21 cellular contexts compared by ENCODE assay signal in genomic region chr3:40921251-40921650, GRCh38.
DNase-seq lines count a peak whose midpoint lies in the region; ATAC-seq, FAIRE-seq and TF ChIP-seq lines count a peak whose summit lies in the region.
"Had no signal": no experiment of that assay in that cellular context is flagged by ENCODE, and none has a peak within 500 bp of the region (broad histone marks: within the 10 kb centered on the region; RNA-seq: fewer than 3 reads in every experiment).

No MANE protein-coding gene starts in this region.

- no peak overlapping the region for H3K27ac Mint-ChIP-seq in HFFc6
- H3K27ac Mint-ChIP-seq in WTC11, result no peak overlapping the region
- H3K27ac Mint-ChIP-seq in natural killer cell treated with Interleukin-12 subunit alpha and Interleukin-12 subunit beta and Interleukin-15 and Interleukin-18, amount 100 ng/mL, for 72 hours, result no peak overlapping the region
- H3K27ac Mint-ChIP-seq: B cell; CD4-positive, CD25-positive, alpha-beta regulatory T cell; CD8-positive, alpha-beta T cell; H9 had no signal

- H3K9me3 ChIP-seq in K562 (replicated peaks; ENCODE audit: control insufficient read depth, insufficient read depth, low read depth, low read length), result no peaks in the 10 kb centered on the region
- no peaks in the 10 kb centered on the region for H3K9me3 ChIP-seq in osteoblast (ENCODE audit: low read depth, low read length)
- H3K9me3 ChIP-seq: Caco-2 had no signal

- no peak for DNase-seq in HFFc6
- no peak for DNase-seq in K562 (ENCODE audit: extremely low read depth in 1 of 4, low spot score in 3 of 4)
- DNase-seq in choroid plexus epithelial cell (ENCODE audit: low read depth), result no peak
- no peak for DNase-seq in osteoblast (ENCODE audit: insufficient read length, low spot score, missing footprints)
- DNase-seq in Right ventricle myocardium superior, result no peak
- DNase-seq in activated CD8-positive, alpha-beta memory T cell treated with anti-CD3 and anti-CD28 coated beads, Interleukin-2, amount 50 U/mL, for 48 hours, result no peak
- no peak for DNase-seq in WTC11 (ENCODE audit: low spot score)
- no peak for DNase-seq in natural killer cell treated with Interleukin-12 subunit alpha and Interleukin-12 subunit beta and Interleukin-15 and Interleukin-18, amount 100 ng/mL, for 72 hours (ENCODE audit: low spot score)
- DNase-seq: Caco-2; CD4-positive, CD25-positive, alpha-beta regulatory T cell; CD8-positive, alpha-beta T cell; DMS153; DND-41; GM23248; H9 had no signal

- peak; percentile 12; the same call in 1 of the 2 replicates for TF ChIP-seq CTCF in HFFc6 (IDR thresholded peaks at IDR 0.05)
- TF ChIP-seq CTCF in K562 (IDR thresholded peaks at IDR 0.05 in 2 of 3, conservative IDR thresholded peaks at IDR 0.05 in 1 of 3; ENCODE audit: insufficient read depth in 2 of 3, low read depth in 1 of 3, low read length in 3 of 3), result peak in 2 of 3 experiments; percentile 13 to 33; a peak in 2 of 6 replicates
- peak; percentile 11 for TF ChIP-seq CTCF in choroid plexus epithelial cell (conservative IDR thresholded peaks at IDR 0.05; ENCODE audit: low read depth, low read length)
- TF ChIP-seq CTCF in osteoblast (IDR thresholded peaks at IDR 0.05; ENCODE audit: extremely low read depth, low read depth, low read length), result peak; percentile 46
- no peak for TF ChIP-seq CTCF in WTC11 (IDR thresholded peaks at IDR 0.05)

- H3K36me3 Mint-ChIP-seq in HFFc6 (ENCODE audit: low read depth) (0 out of 2 replicates have a peak, but pooled peaks cover 4% of the 10 kb centered on the region), WTC11 (peaks cover 4% of the 10 kb centered on the region)
- no peaks in the 10 kb centered on the region for H3K36me3 Mint-ChIP-seq in natural killer cell treated with Interleukin-12 subunit alpha and Interleukin-12 subunit beta and Interleukin-15 and Interleukin-18, amount 100 ng/mL, for 72 hours
- H3K36me3 Mint-ChIP-seq: CD4-positive, CD25-positive, alpha-beta regulatory T cell; CD8-positive, alpha-beta T cell had no signal

- no peaks in the 10 kb centered on the region for H3K9me1 ChIP-seq in K562 (ENCODE audit: control insufficient read depth, insufficient read depth, low read length)

- in situ Hi-C loops in K562 (cut with MboI), result no loop called here

- H3K4me3 ChIP-seq in K562 (no peak overlapping the region), choroid plexus epithelial cell (ENCODE audit: low read depth, low read length) (no peak overlapping the region), osteoblast (ENCODE audit: insufficient read depth, low read length) (no peak overlapping the region)
- H3K4me3 ChIP-seq: BLaER1, GM23248 had no signal

- WGBS in K562 (ENCODE audit: insufficient coverage, low coverage, missing lambda C conversion rate), result 5% methylated on average over 3 of the region's 3 CpGs

- ATAC-seq in K562 (peak; percentile 25; the same call in 1 of the 3 replicates), Right ventricle myocardium superior (ENCODE audit: poor library complexity) (no peak), WTC11 (no peak)
- no peak for ATAC-seq in natural killer cell treated with Interleukin-12 subunit alpha and Interleukin-12 subunit beta and Interleukin-15 and Interleukin-18, amount 100 ng/mL, for 72 hours
- ATAC-seq: CD8-positive, alpha-beta T cell; HCT116 had no signal

- H3K9me3 Mint-ChIP-seq in HFFc6, result peaks cover 33% of the 10 kb centered on the region
- peaks cover 9% of the 10 kb centered on the region for H3K9me3 Mint-ChIP-seq in WTC11
- H3K9me3 Mint-ChIP-seq in natural killer cell treated with Interleukin-12 subunit alpha and Interleukin-12 subunit beta and Interleukin-15 and Interleukin-18, amount 100 ng/mL, for 72 hours, result no peaks in the 10 kb centered on the region
- H3K9me3 Mint-ChIP-seq: CD8-positive, alpha-beta T cell had no signal

- H3K4me1 ChIP-seq in K562 (replicated peaks in 1 of 2; ENCODE audit: control insufficient read depth in 2 of 2, insufficient read depth in 2 of 2, low read length in 2 of 2) (no peaks in the 10 kb centered on the region), osteoblast (ENCODE audit: insufficient read depth, low read length) (peaks cover 5% of the 10 kb centered on the region)
- H3K4me1 ChIP-seq: BLaER1, Caco-2 had no signal

- H3K9ac ChIP-seq in K562 (ENCODE audit: insufficient read depth in 1 of 2, low read depth in 2 of 2, low read length in 2 of 2), result no peak overlapping the region
- H3K9ac ChIP-seq: BLaER1, GM23248 had no signal

- intact Hi-C loops in K562 (cut with micrococcal nuclease) (no loop called here), Right ventricle myocardium superior (cut with DNase I) (no loop called here)

- no peaks in the 10 kb centered on the region for H3K4me1 Mint-ChIP-seq in HFFc6 (ENCODE audit: low read depth)
- peaks cover 61% of the 10 kb centered on the region for H3K4me1 Mint-ChIP-seq in WTC11
- H3K4me1 Mint-ChIP-seq in natural killer cell treated with Interleukin-12 subunit alpha and Interleukin-12 subunit beta and Interleukin-15 and Interleukin-18, amount 100 ng/mL, for 72 hours (ENCODE audit: low read depth in 2 of 2), result peaks cover 6 to 18% of the 10 kb centered on the region in 2 donors

- H3K27me3 Mint-ChIP-seq in HFFc6 (ENCODE audit: insufficient read depth) (no peaks in the 10 kb centered on the region; the same call in 1 of the 2 replicates), WTC11 (ENCODE audit: low read depth) (no peaks in the 10 kb centered on the region)
- peaks cover 5 to 10% of the 10 kb centered on the region in 2 donors for H3K27me3 Mint-ChIP-seq in natural killer cell treated with Interleukin-12 subunit alpha and Interleukin-12 subunit beta and Interleukin-15 and Interleukin-18, amount 100 ng/mL, for 72 hours

- BruUV-seq in K562 (replicated peaks; lab: Mats Ljungman, UMichigan), result no TSS peak

- H4K20me1 ChIP-seq in K562 (replicated peaks; ENCODE audit: control insufficient read depth, insufficient read depth, low read length) (no peaks in the 10 kb centered on the region), osteoblast (ENCODE audit: insufficient read depth, low read length) (no peaks in the 10 kb centered on the region)
- H4K20me1 ChIP-seq: BLaER1 had no signal

- no peak overlapping the region for H3K4me2 ChIP-seq in K562 (ENCODE audit: insufficient read depth, low read length)
- H3K4me2 ChIP-seq in osteoblast (ENCODE audit: insufficient read depth, low read length), result no peak overlapping the region
- H3K4me2 ChIP-seq: BLaER1 had no signal

- TF ChIP-seq EP300 in K562 (IDR thresholded peaks at IDR 0.05; ENCODE audit: low read length), result no peak

- H3K36me3 ChIP-seq in K562 (ENCODE audit: control insufficient read depth, insufficient read depth, low read length) (no peaks in the 10 kb centered on the region), osteoblast (ENCODE audit: insufficient read depth, low read length) (no peaks in the 10 kb centered on the region)
- H3K36me3 ChIP-seq: BLaER1 had no signal

- TF ChIP-seq POLR2A in K562 (conservative IDR thresholded peaks at IDR 0.05), result no peak

- POLR2A ChIA-PET in K562 (lab: Yijun Ruan, JAX) (no interaction called here), WTC11 (lab: Charles Lee) (no interaction called here)

- peak; percentile 23 to 24; a peak in 1 of 4 replicates for TF ChIP-seq RAD21 in K562 (CRISPR knock-in tag; conservative IDR thresholded peaks at IDR 0.05 in 1 of 2, IDR thresholded peaks at IDR 0.05 in 1 of 2)

- CTCF ChIA-PET in K562 (lab: Yijun Ruan, JAX; ENCODE audit: low intra/inter-chr PET ratio) (interaction anchor here (0.9 kb wide), 1 partner anchor 961 kb away, joined by 4 read pairs; no protein-coding TSS in a partner anchor), WTC11 (lab: Charles Lee) (no interaction called here)

- no peak overlapping the region for H3K27ac ChIP-seq in K562 (ENCODE audit: extremely low read depth, low read depth, low read length)
- H3K27ac ChIP-seq in osteoblast (ENCODE audit: low read depth, low read length), result no peak overlapping the region
- H3K27ac ChIP-seq: BLaER1, C4-2B, GM23248 had no signal

- H3K79me2 ChIP-seq in K562 (ENCODE audit: control insufficient read depth, insufficient read depth, low read length), result no peaks in the 10 kb centered on the region
- H3K79me2 ChIP-seq in osteoblast (ENCODE audit: insufficient read depth, low read length), result no peaks in the 10 kb centered on the region

- FAIRE-seq in K562 (lab: Jason Lieb, UNC), result no peak
- FAIRE-seq: G401.6, GM12892 had no signal

- H2AFZ ChIP-seq in K562 (ENCODE audit: low read depth, low read length) (no peak overlapping the region), osteoblast (ENCODE audit: low read length) (no peak overlapping the region)
- H2AFZ ChIP-seq: GM23248 had no signal

- no peak overlapping the region for H3K4me3 Mint-ChIP-seq in HFFc6
- no peak overlapping the region for H3K4me3 Mint-ChIP-seq in WTC11
- H3K4me3 Mint-ChIP-seq in natural killer cell treated with Interleukin-12 subunit alpha and Interleukin-12 subunit beta and Interleukin-15 and Interleukin-18, amount 100 ng/mL, for 72 hours, result no peak overlapping the region
- H3K4me3 Mint-ChIP-seq: B cell; CD4-positive, CD25-positive, alpha-beta regulatory T cell; CD8-positive, alpha-beta T cell; H9 had no signal

- no peaks in the 10 kb centered on the region for H3K27me3 ChIP-seq in K562 (ENCODE audit: control insufficient read depth in 2 of 2, insufficient read depth in 2 of 2, low read length in 2 of 2)
- H3K27me3 ChIP-seq in osteoblast (ENCODE audit: insufficient read depth, low read length), result no peaks in the 10 kb centered on the region
- H3K27me3 ChIP-seq: BLaER1 had no signal

TF ChIP-seq in K562, 482 proteins besides CTCF, POLR2A, EP300 and RAD21 (continues in another document):
- TF ChIP-seq ZNF695 (CRISPR knock-in tag; IDR thresholded peaks at IDR 0.05) (no peak), HLTF (IDR thresholded peaks at IDR 0.05) (no peak), NR1H2 (CRISPR knock-in tag; IDR thresholded peaks at IDR 0.05) (no peak)

TF ChIP-seq in WTC11, 78 proteins besides CTCF, POLR2A, EP300 and RAD21 (continues in another document):
- TF ChIP-seq ZNF317 (CRISPR knock-in tag; IDR thresholded peaks at IDR 0.05; ENCODE audit: borderline replicate concordance, low read depth) (no peak), CBFB (CRISPR knock-in tag; IDR thresholded peaks at IDR 0.05; ENCODE audit: low read depth) (no peak), HMGXB4 (CRISPR knock-in tag; IDR thresholded peaks at IDR 0.05) (no peak)
